ENCODE assay signal across 16 cellular contexts in the genomic region with DNA sequence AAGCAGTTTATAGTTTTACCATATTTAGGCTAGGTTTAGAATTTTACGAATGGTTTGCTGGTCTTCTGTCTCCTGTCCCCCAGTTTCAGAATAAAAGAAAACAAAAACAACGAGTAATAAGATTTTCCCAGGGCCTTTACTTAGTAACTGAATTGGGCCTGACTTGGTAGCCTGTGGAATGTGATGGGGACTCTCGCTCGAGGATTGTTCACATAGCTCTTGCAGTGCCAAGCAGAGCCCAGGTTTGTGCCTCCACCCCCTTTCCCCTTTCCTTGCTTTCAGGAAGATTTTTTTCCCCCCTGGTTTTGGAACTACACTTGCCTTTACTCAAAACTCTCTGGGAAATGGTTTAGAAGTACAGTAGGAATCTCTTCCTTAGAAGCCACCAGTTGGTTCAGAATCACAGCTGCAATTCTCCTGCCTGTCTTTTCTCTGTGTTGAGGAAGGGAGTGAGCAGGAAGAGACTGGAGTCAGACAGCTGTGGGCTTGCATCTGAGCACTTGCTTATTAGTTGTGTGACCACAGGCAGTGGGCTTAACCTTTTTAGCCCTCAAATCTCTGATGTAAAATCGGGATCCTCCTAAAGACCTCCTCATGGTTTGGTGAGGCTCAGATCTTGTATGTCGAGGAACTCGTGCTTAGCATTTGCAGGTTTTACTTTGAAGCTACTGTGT.
DNase-seq lines count a peak whose midpoint lies in the region; ATAC-seq and TF ChIP-seq lines count a peak whose summit lies in the region.
"Had no signal": no experiment of that assay in that cellular context is flagged by ENCODE, and none has a peak within 500 bp of the region (broad histone marks: within the 10 kb centered on the region; RNA-seq: fewer than 3 reads in every experiment).

No MANE protein-coding gene starts in this region.

- intact Hi-C loops in ascending aorta (cut with DNase I): no loop called here

- H3K27me3 Mint-ChIP-seq in HFFc6 (ENCODE audit: insufficient read depth): no peaks in the 10 kb centered on the region; the same call in none of the 2 replicates
- H3K27me3 Mint-ChIP-seq in memory B cell: no peaks in the 10 kb centered on the region
- H3K27me3 Mint-ChIP-seq: activated CD4-positive, alpha-beta T cell treated with anti-CD3 and anti-CD28 coated beads, Interleukin-2, amount 10 ng/mL, durations not matched to agents 24 days and 14 days; stimulated activated naive CD8-positive, alpha-beta T cell treated with anti-CD3 and anti-CD28 coated beads, Interleukin-15, Interleukin-2, amounts not matched to agents 100 ng/mL and 50 ng/mL, for 24 hours had no signal

- DNase-seq in HFFc6 (no peak), ascending aorta (ENCODE audit: low spot score in 2 of 2) (no peak), memory B cell (ENCODE audit: low spot score in 2 of 2) (no peak), GF-D8 (lab: John Stamatoyannopoulos, UW) (no peak), GM19240 (ENCODE audit: insufficient read length, low spot score) (no peak)
- DNase-seq: activated CD4-positive, alpha-beta T cell treated with anti-CD3 and anti-CD28 coated beads, Interleukin-2, amount 10 ng/mL, durations not matched to agents 24 days and 14 days; activated CD8-positive, alpha-beta memory T cell treated with anti-CD3 and anti-CD28 coated beads, Interleukin-2, amount 50 U/mL, for 4 hours; activated gamma-delta T cell treated with Interleukin-2 at 50 U/mL for 16 hours; amygdala; heart right ventricle; kidney; mammary epithelial cell had no signal

- H3K4me1 ChIP-seq in ascending aorta (peaks cover 0 to 19% of the 10 kb centered on the region in 2 donors), skeletal muscle satellite cell (ENCODE audit: control insufficient read depth, insufficient read depth, low read length) (peaks cover 32% of the 10 kb centered on the region)

- H3K9me3 ChIP-seq in ascending aorta (no peaks in the 10 kb centered on the region), skeletal muscle satellite cell (replicated peaks; ENCODE audit: low read length) (no peaks in the 10 kb centered on the region)
- H3K9me3 ChIP-seq: heart right ventricle had no signal

- H3K4me2 ChIP-seq in skeletal muscle satellite cell (ENCODE audit: low read length): peak overlapping the region; percentile 19

- no peaks in the 10 kb centered on the region for H3K27me3 ChIP-seq in ascending aorta
- no peaks in the 10 kb centered on the region for H3K27me3 ChIP-seq in skeletal muscle satellite cell (ENCODE audit: control insufficient read depth, insufficient read depth, low read length)
- H3K27me3 ChIP-seq: heart right ventricle had no signal

- H3K4me3 ChIP-seq in ascending aorta: peak overlapping the region in 1 of 2 donors; percentile 31
- H3K4me3 ChIP-seq in skeletal muscle satellite cell (ENCODE audit: low read length): no peak overlapping the region
- H3K4me3 ChIP-seq: heart right ventricle had no signal

- TF ChIP-seq CTCF in HFFc6 (IDR thresholded peaks at IDR 0.05) (no peak), ascending aorta (IDR thresholded peaks at IDR 0.05) (no peak)

- H3K36me3 Mint-ChIP-seq in HFFc6 (ENCODE audit: low read depth) (peaks cover 39% of the 10 kb centered on the region), memory B cell (peaks cover 15% of the 10 kb centered on the region)

- H3K27ac Mint-ChIP-seq in HFFc6 (peak overlapping the region; percentile 15), memory B cell (peak overlapping the region; percentile 32)
- H3K27ac Mint-ChIP-seq: activated CD4-positive, alpha-beta T cell treated with anti-CD3 and anti-CD28 coated beads, Interleukin-2, amount 10 ng/mL, durations not matched to agents 24 days and 14 days; stimulated activated naive CD8-positive, alpha-beta T cell treated with anti-CD3 and anti-CD28 coated beads, Interleukin-15, Interleukin-2, amounts not matched to agents 100 ng/mL and 50 ng/mL, for 24 hours had no signal

- H3K4me1 Mint-ChIP-seq in HFFc6 (ENCODE audit: low read depth) (peaks cover 75% of the 10 kb centered on the region), memory B cell (peaks cover 25% of the 10 kb centered on the region)

- H3K9me3 Mint-ChIP-seq in HFFc6 (no peaks in the 10 kb centered on the region), memory B cell (no peaks in the 10 kb centered on the region)
- H3K9me3 Mint-ChIP-seq: activated CD4-positive, alpha-beta T cell treated with anti-CD3 and anti-CD28 coated beads, Interleukin-2, amount 10 ng/mL, durations not matched to agents 24 days and 14 days; stimulated activated naive CD8-positive, alpha-beta T cell treated with anti-CD3 and anti-CD28 coated beads, Interleukin-15, Interleukin-2, amounts not matched to agents 100 ng/mL and 50 ng/mL, for 24 hours had no signal

- H3K27ac ChIP-seq in ascending aorta: peak overlapping the region; percentile 53 to 66
- H3K27ac ChIP-seq: heart right ventricle had no signal

- no peak overlapping the region for H3K9ac ChIP-seq in skeletal muscle satellite cell (ENCODE audit: low read depth, low read length)

- ATAC-seq in memory B cell (ENCODE audit: low read depth) (no peak), HG02798 (IDR thresholded peaks at IDR 0.05; ENCODE audit: poor library complexity, unreplicated experiment) (no peak), HG03378 (IDR thresholded peaks at IDR 0.05; ENCODE audit: unreplicated experiment) (no peak)
- ATAC-seq: heart right ventricle had no signal

- 0 out of 2 replicates have a peak overlapping the region, but pooled peaks have one; percentile 2 for H3K4me3 Mint-ChIP-seq in HFFc6
- H3K4me3 Mint-ChIP-seq in memory B cell: no peak overlapping the region
- H3K4me3 Mint-ChIP-seq: activated CD4-positive, alpha-beta T cell treated with anti-CD3 and anti-CD28 coated beads, Interleukin-2, amount 10 ng/mL, durations not matched to agents 24 days and 14 days; stimulated activated naive CD8-positive, alpha-beta T cell treated with anti-CD3 and anti-CD28 coated beads, Interleukin-15, Interleukin-2, amounts not matched to agents 100 ng/mL and 50 ng/mL, for 24 hours had no signal

- H3K36me3 ChIP-seq in ascending aorta (no peaks in the 10 kb centered on the region), skeletal muscle satellite cell (ENCODE audit: insufficient read depth, low read length) (no peaks in the 10 kb centered on the region)
- H3K36me3 ChIP-seq: heart right ventricle had no signal
